In genomic region chr10:94279835-94280709, GRCh38 we compare ENCODE assay signal across 8 cellular contexts.
A peak's percentile ranks its signal among the peaks of the same experiment; 100 is the strongest.
DNase-seq lines count a peak whose midpoint lies in the region; ATAC-seq and TF ChIP-seq lines count a peak whose summit lies in the region.

No MANE protein-coding gene starts in this region.

- no peak overlapping the region for H3K4me3 ChIP-seq in RWPE2 (ENCODE audit: severe bottlenecking)

- H3K4me1 Mint-ChIP-seq in glutamatergic neuron (ENCODE audit: low read depth, unreplicated experiment): no peaks in the 10 kb centered on the region

- no peaks in the 10 kb centered on the region for H3K27me3 Mint-ChIP-seq in glutamatergic neuron (ENCODE audit: unreplicated experiment)

- H3K27me3 ChIP-seq in RWPE2 (ENCODE audit: insufficient read depth, poor library complexity, severe bottlenecking): no peaks in the 10 kb centered on the region

- TF ChIP-seq CTCF in RWPE2 (IDR thresholded peaks at IDR 0.05; ENCODE audit: poor library complexity, severe bottlenecking): peak; percentile 90
- peak; percentile 91 for TF ChIP-seq CTCF in glutamatergic neuron (IDR thresholded peaks at IDR 0.05; ENCODE audit: partially characterized antibody, unreplicated experiment)

- H3K9me3 ChIP-seq in RWPE2 (ENCODE audit: severe bottlenecking): no peaks in the 10 kb centered on the region

- H3K36me3 Mint-ChIP-seq in glutamatergic neuron (ENCODE audit: unreplicated experiment): no peaks in the 10 kb centered on the region

- no peak overlapping the region for H3K27ac Mint-ChIP-seq in glutamatergic neuron (ENCODE audit: unreplicated experiment)

- H3K27ac ChIP-seq in RWPE2 (ENCODE audit: poor library complexity, severe bottlenecking): no peak overlapping the region

- no peak overlapping the region for H3K4me3 Mint-ChIP-seq in glutamatergic neuron (ENCODE audit: unreplicated experiment)

- H3K4me1 ChIP-seq in RWPE2 (ENCODE audit: insufficient read depth, poor library complexity, severe bottlenecking): peaks cover 5% of the 10 kb centered on the region

- ATAC-seq in GM18873 (IDR thresholded peaks at IDR 0.05; ENCODE audit: low FRiP score, unreplicated experiment) (peak; percentile 64), HG03469 (IDR thresholded peaks at IDR 0.05; ENCODE audit: unreplicated experiment) (peak; percentile 72), RWPE2 (ENCODE audit: low read depth) (peak; percentile 66; the same call in 2 of the 3 replicates), GM19397 (IDR thresholded peaks at IDR 0.05; ENCODE audit: unreplicated experiment) (no peak)

- H3K9me3 Mint-ChIP-seq in glutamatergic neuron (ENCODE audit: unreplicated experiment): no peaks in the 10 kb centered on the region

- DNase-seq in Ammon's horn (ENCODE audit: low spot score): peak; percentile 71
- no peak for DNase-seq in RWPE2 (ENCODE audit: low spot score)
- DNase-seq in activated T-helper 9 cell treated with anti-CD3 and anti-CD28 coated beads, Interleukin-2, amount 50 U/mL, for 16 hours (ENCODE audit: low read depth): peak; percentile 26
- DNase-seq in glutamatergic neuron: peak; percentile 81
- peak; percentile 29 for DNase-seq in renal cortical epithelial cell (ENCODE audit: low read depth)

- no peaks in the 10 kb centered on the region for H3K36me3 ChIP-seq in RWPE2 (ENCODE audit: low read depth)
